Comparison of ENCODE assay signal across 27 cellular contexts in the genomic region with DNA sequence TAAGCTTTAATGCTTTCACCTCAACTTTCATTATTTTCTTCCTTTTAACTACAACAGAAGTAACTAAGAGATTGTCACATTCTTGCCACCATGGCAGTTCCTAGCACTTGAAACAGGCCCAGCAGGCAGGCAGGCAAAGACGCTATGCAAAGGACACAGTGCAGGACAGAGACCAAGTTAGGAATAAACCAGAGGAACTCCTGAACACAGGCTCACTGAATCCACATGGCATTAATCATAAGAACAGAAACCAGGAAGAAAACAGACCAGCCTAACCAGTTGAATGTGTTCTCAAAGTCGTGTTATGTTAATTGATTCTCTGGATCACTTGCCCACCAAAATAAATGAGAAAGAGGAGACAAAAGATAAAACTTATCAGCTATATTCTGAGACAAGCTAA.
DNase-seq lines count a peak whose midpoint lies in the region; ATAC-seq, FAIRE-seq and TF ChIP-seq lines count a peak whose summit lies in the region.
"Had no signal": no experiment of that assay in that cellular context is flagged by ENCODE, and none has a peak within 500 bp of the region (broad histone marks: within the 10 kb centered on the region; RNA-seq: fewer than 3 reads in every experiment).

No MANE protein-coding gene starts in this region.

- TF ChIP-seq CTCF in right atrium auricular region (IDR thresholded peaks at IDR 0.05) (no peak), bronchial epithelial cell (IDR thresholded peaks at IDR 0.05; ENCODE audit: insufficient read depth, low read length, severe bottlenecking) (no peak), mucosa of descending colon (IDR thresholded peaks at IDR 0.05) (no peak)

- intact Hi-C loops in left ventricle myocardium superior (cut with micrococcal nuclease) (no loop called here), mucosa of descending colon (cut with DNase I, micrococcal nuclease) (no loop called here)

- FAIRE-seq in bronchial epithelial cell (lab: Jason Lieb, UNC) = no peak
- FAIRE-seq: A549, astrocyte, GM12878, H54 had no signal

- no peak overlapping the region for H3K27ac ChIP-seq in right atrium auricular region
- H3K27ac ChIP-seq: A549, parathyroid adenoma had no signal

- no peaks in the 10 kb centered on the region for H3K4me1 Mint-ChIP-seq in activated CD8-positive, alpha-beta T cell treated with anti-CD3 and anti-CD28 coated beads, Interleukin-2, amount 10 ng/mL, durations not matched to agents 7 days and 5 days (ENCODE audit: low read depth)
- H3K4me1 Mint-ChIP-seq: activated B cell treated with CpG ODN at 0.5 μM for 24 hours; activated naive CD8-positive, alpha-beta T cell treated with anti-CD3 and anti-CD28 coated beads, Interleukin-2, amount 10 ng/mL, durations not matched to agents 7 days and 5 days; natural killer cell had no signal

- H3K4me3 Mint-ChIP-seq in activated CD8-positive, alpha-beta T cell treated with anti-CD3 and anti-CD28 coated beads, Interleukin-2, amount 10 ng/mL, durations not matched to agents 7 days and 5 days = no peak overlapping the region
- H3K4me3 Mint-ChIP-seq: activated B cell treated with CpG ODN at 0.5 μM for 24 hours; activated naive CD8-positive, alpha-beta T cell treated with anti-CD3 and anti-CD28 coated beads, Interleukin-2, amount 10 ng/mL, durations not matched to agents 7 days and 5 days; natural killer cell had no signal

- POLR2A ChIA-PET in activated CD8-positive, alpha-beta T cell treated with anti-CD3 and anti-CD28 coated beads, Interleukin-2, amount 10 ng/mL, durations not matched to agents 7 days and 5 days (lab: Charles Lee) = no interaction called here

- no peaks in the 10 kb centered on the region for H3K36me3 Mint-ChIP-seq in activated CD8-positive, alpha-beta T cell treated with anti-CD3 and anti-CD28 coated beads, Interleukin-2, amount 10 ng/mL, durations not matched to agents 7 days and 5 days (ENCODE audit: low read depth)
- H3K36me3 Mint-ChIP-seq: activated naive CD8-positive, alpha-beta T cell treated with anti-CD3 and anti-CD28 coated beads, Interleukin-2, amount 10 ng/mL, durations not matched to agents 7 days and 5 days; natural killer cell had no signal

- ATAC-seq in left ventricle myocardium superior (peak; percentile 45), mucosa of descending colon (peak; percentile 84), GM21515 (IDR thresholded peaks at IDR 0.05; ENCODE audit: unreplicated experiment) (no peak)
- ATAC-seq in activated CD8-positive, alpha-beta T cell treated with anti-CD3 and anti-CD28 coated beads, Interleukin-2, amount 10 ng/mL, durations not matched to agents 7 days and 5 days = no peak
- ATAC-seq: A549, GM12878, left lobe of liver, natural killer cell, Right ventricle myocardium inferior had no signal

- H3K4me3 ChIP-seq in right atrium auricular region (no peak overlapping the region), bronchial epithelial cell (ENCODE audit: low read depth, low read length) (no peak overlapping the region), mucosa of descending colon (no peak overlapping the region)
- H3K4me3 ChIP-seq: A549, GM12878 had no signal

- H3K27me3 ChIP-seq in right atrium auricular region (no peaks in the 10 kb centered on the region), bronchial epithelial cell (ENCODE audit: control insufficient read depth, insufficient read depth, low read length) (no peaks in the 10 kb centered on the region)
- H3K27me3 ChIP-seq: BE2C had no signal

- H3K9me3 ChIP-seq in right atrium auricular region (peaks cover 0 to 5% of the 10 kb centered on the region in 2 donors), mucosa of descending colon (no peaks in the 10 kb centered on the region)
- H3K9me3 ChIP-seq: A549, BE2C had no signal

- H3K36me3 ChIP-seq in right atrium auricular region = no peaks in the 10 kb centered on the region
- H3K36me3 ChIP-seq in bronchial epithelial cell (ENCODE audit: control insufficient read depth, insufficient read depth, low read length) = no peaks in the 10 kb centered on the region
- no peaks in the 10 kb centered on the region for H3K36me3 ChIP-seq in mucosa of descending colon (ENCODE audit: low read depth)
- H3K36me3 ChIP-seq: BE2C had no signal

- no peak overlapping the region for H3K27ac Mint-ChIP-seq in activated CD8-positive, alpha-beta T cell treated with anti-CD3 and anti-CD28 coated beads, Interleukin-2, amount 10 ng/mL, durations not matched to agents 7 days and 5 days
- H3K27ac Mint-ChIP-seq: activated B cell treated with CpG ODN at 0.5 μM for 24 hours; activated naive CD8-positive, alpha-beta T cell treated with anti-CD3 and anti-CD28 coated beads, Interleukin-2, amount 10 ng/mL, durations not matched to agents 7 days and 5 days; activated T-helper 2 cell treated with anti-CD3 and anti-CD28 coated beads, Interferon-gamma antibody, Interleukin-2, Interleukin-4, amounts not matched to agents 10 μg/mL and 5 μg/mL and 100 μg/mL, durations not matched to agents 14 hours and 24 hours and 36 hours; natural killer cell had no signal

- CTCF ChIA-PET in activated CD8-positive, alpha-beta T cell treated with anti-CD3 and anti-CD28 coated beads, Interleukin-2, amount 10 ng/mL, durations not matched to agents 7 days and 5 days (lab: Charles Lee) = no interaction called here

- H3K4me1 ChIP-seq in right atrium auricular region (no peaks in the 10 kb centered on the region), mucosa of descending colon (ENCODE audit: low read depth) (peaks cover 12% of the 10 kb centered on the region)
- H3K4me1 ChIP-seq: A549, BE2C, parathyroid adenoma had no signal

- peaks cover 5% of the 10 kb centered on the region for H3K27me3 Mint-ChIP-seq in activated CD8-positive, alpha-beta T cell treated with anti-CD3 and anti-CD28 coated beads, Interleukin-2, amount 10 ng/mL, durations not matched to agents 7 days and 5 days (ENCODE audit: low read depth)
- H3K27me3 Mint-ChIP-seq: activated B cell treated with CpG ODN at 0.5 μM for 24 hours; activated naive CD8-positive, alpha-beta T cell treated with anti-CD3 and anti-CD28 coated beads, Interleukin-2, amount 10 ng/mL, durations not matched to agents 7 days and 5 days had no signal

- DNase-seq in left ventricle myocardium superior (no peak), right atrium auricular region (ENCODE audit: low spot score) (no peak), bronchial epithelial cell (ENCODE audit: low read depth) (peak; percentile 55), mucosa of descending colon (peak in 2 of 3 donors; percentile 21 to 26), GM03348 (ENCODE audit: low spot score) (no peak), nucleus accumbens (lab: John Stamatoyannopoulos, UW) (no peak)
- no peak for DNase-seq in activated CD8-positive, alpha-beta T cell treated with anti-CD3 and anti-CD28 coated beads, Interleukin-2, amount 10 ng/mL, durations not matched to agents 7 days and 5 days
- DNase-seq: activated B cell treated with CpG ODN at 0.5 μM for 24 hours; activated CD4-positive, alpha-beta T cell treated with anti-CD3 and anti-CD28 coated beads, Interleukin-2, amount 50 U/mL, for 4 hours; activated CD8-positive, alpha-beta memory T cell treated with anti-CD3 and anti-CD28 coated beads, Interleukin-2, amount 50 U/mL, for 4 hours; activated naive CD8-positive, alpha-beta T cell treated with anti-CD3 and anti-CD28 coated beads, Interleukin-2, amount 10 ng/mL, durations not matched to agents 7 days and 5 days; BE2C; DMS79 treated with DMSO at 0.1 percent for 48 hours; natural killer cell; NCI-H1092 treated with DMSO at 0.1 percent for 48 hours; NCI-H187 treated with DMSO at 0.1 percent for 48 hours; NCI-H226; NCI-H774 had no signal

- H3K9me3 Mint-ChIP-seq in activated CD8-positive, alpha-beta T cell treated with anti-CD3 and anti-CD28 coated beads, Interleukin-2, amount 10 ng/mL, durations not matched to agents 7 days and 5 days (ENCODE audit: insufficient read depth) = no peaks in the 10 kb centered on the region
- H3K9me3 Mint-ChIP-seq: activated B cell treated with CpG ODN at 0.5 μM for 24 hours; activated naive CD8-positive, alpha-beta T cell treated with anti-CD3 and anti-CD28 coated beads, Interleukin-2, amount 10 ng/mL, durations not matched to agents 7 days and 5 days; activated T-helper 2 cell treated with anti-CD3 and anti-CD28 coated beads, Interferon-gamma antibody, Interleukin-2, Interleukin-4, amounts not matched to agents 10 μg/mL and 5 μg/mL and 100 μg/mL, durations not matched to agents 14 hours and 24 hours and 36 hours had no signal

Comparison
In these comparisons a context has a peak if more than half of its experiments do, and no peak if none do; other contexts are left out.
1. ATAC-seq: peak in left ventricle myocardium superior (single experiment) and mucosa of descending colon (single experiment); none in activated CD8-positive, alpha-beta T cell treated with anti-CD3 and anti-CD28 coated beads, Interleukin-2, amount 10 ng/mL, durations not matched to agents 7 days and 5 days (single experiment) and GM21515 (single experiment).
2. DNase-seq: peak in bronchial epithelial cell (single experiment) and mucosa of descending colon (2 of 3); none in left ventricle myocardium superior (single experiment), right atrium auricular region (single experiment), GM03348 (single experiment), activated CD8-positive, alpha-beta T cell treated with anti-CD3 and anti-CD28 coated beads, Interleukin-2, amount 10 ng/mL, durations not matched to agents 7 days and 5 days (single experiment) and nucleus accumbens (0 of 56).